Comparison of ENCODE assay signal across 11 cellular contexts in genomic region chr19:35856001-35856400, GRCh38. TPM values are rescaled to one million over a fixed set of nuclear protein-coding genes. Genes with fewer than 3 reads are reported as not detected.
DNase-seq lines count a peak whose midpoint lies in the region; TF ChIP-seq lines count a peak whose summit lies in the region.
"Had no signal": no experiment of that assay in that cellular context is flagged by ENCODE, and none has a peak within 500 bp of the region (broad histone marks: within the 10 kb centered on the region; RNA-seq: fewer than 3 reads in every experiment).

No MANE protein-coding gene starts in this region.

- H3K4me3 ChIP-seq in endodermal cell (ENCODE audit: low read length) (peak overlapping the region; percentile 75), parathyroid adenoma (ENCODE audit: low read depth, low read length) (no peak overlapping the region)

- no peaks in the 10 kb centered on the region for H3K79me2 ChIP-seq in parathyroid adenoma

- H3K4me2 ChIP-seq in parathyroid adenoma (ENCODE audit: low read length) = no peak overlapping the region

- peak overlapping the region; percentile 91 for H2AFZ ChIP-seq in parathyroid adenoma

- no peak overlapping the region for H3K27ac Mint-ChIP-seq in T-helper 1 cell treated with Interleukin-12 subunit alpha and Interleukin-12 subunit beta and Interleukin-4 antibody, amounts not matched to agents 30 μg/mL and 1 μg/mL, for 36 hours
- H3K27ac Mint-ChIP-seq in endodermal cell = no peak overlapping the region
- H3K27ac Mint-ChIP-seq in activated CD4-positive, alpha-beta memory T cell treated with anti-CD3 and anti-CD28 coated beads for 36 hours = no peak overlapping the region

- H3K27me3 Mint-ChIP-seq in T-helper 1 cell treated with Interleukin-12 subunit alpha and Interleukin-12 subunit beta and Interleukin-4 antibody, amounts not matched to agents 30 μg/mL and 1 μg/mL, for 36 hours (ENCODE audit: low read depth) = peaks cover 68% of the 10 kb centered on the region
- H3K27me3 Mint-ChIP-seq in endodermal cell (ENCODE audit: insufficient read depth) = peaks cover 79% of the 10 kb centered on the region
- peaks cover 54% of the 10 kb centered on the region for H3K27me3 Mint-ChIP-seq in activated CD4-positive, alpha-beta memory T cell treated with anti-CD3 and anti-CD28 coated beads for 36 hours

- H3K9me3 ChIP-seq in endodermal cell (ENCODE audit: control insufficient read depth, low read length) (no peaks in the 10 kb centered on the region), parathyroid adenoma (ENCODE audit: control insufficient read depth, low read length) (no peaks in the 10 kb centered on the region)

- H3K36me3 ChIP-seq in endodermal cell (ENCODE audit: control insufficient read depth, insufficient read depth, low read length) = no peaks in the 10 kb centered on the region
- no peaks in the 10 kb centered on the region for H3K36me3 ChIP-seq in parathyroid adenoma (ENCODE audit: control insufficient read depth, insufficient read depth, low read length)

- no peak overlapping the region for H3K9ac ChIP-seq in endodermal cell (ENCODE audit: extremely low read depth, low read length, poor library complexity, severe bottlenecking)
- H3K9ac ChIP-seq in parathyroid adenoma = peak overlapping the region; percentile 31

- TF ChIP-seq CTCF in endodermal cell (conservative IDR thresholded peaks at IDR 0.05) (no peak), parathyroid adenoma (IDR thresholded peaks at IDR 0.05) (no peak)

- POLR2A ChIA-PET in activated CD4-positive, alpha-beta memory T cell treated with anti-CD3 and anti-CD28 coated beads for 36 hours (lab: Charles Lee) = interaction anchor here (1.3 kb wide), 1 partner anchor 108 kb away, joined by 3 read pairs; the partner anchor contains the start of gene LIN37

- DNase-seq in T-helper 1 cell (no peak), NCI-H2171 treated with DMSO at 0.1 percent for 48 hours (lab: John Stamatoyannopoulos, UW) (peak; percentile 61), endodermal cell (peak; percentile 70), GM19240 (ENCODE audit: insufficient read length, low spot score) (no peak)
- no peak for DNase-seq in effector CD4-positive, alpha-beta T cell
- no peak for DNase-seq in activated CD4-positive, alpha-beta memory T cell treated with anti-CD3 and anti-CD28 coated beads for 36 hours
- DNase-seq: effector memory CD8-positive, alpha-beta T cell; NCI-H2081; SW 1271 had no signal

- CTCF ChIA-PET in activated CD4-positive, alpha-beta memory T cell treated with anti-CD3 and anti-CD28 coated beads for 36 hours (lab: Charles Lee) = no interaction called here

- WGBS in endodermal cell (ENCODE audit: insufficient coverage in 1 of 2, insufficient read length in 1 of 2), 2 experiments = 5% methylated on average over 23 of the region's 23 CpGs; no CpG with 5 or more reads in 1 of the 2 experiments

- peaks cover 84% of the 10 kb centered on the region for H3K27me3 ChIP-seq in endodermal cell (ENCODE audit: control insufficient read depth, insufficient read depth, low read length, poor library complexity, severe bottlenecking)
- H3K27me3 ChIP-seq in parathyroid adenoma (ENCODE audit: control insufficient read depth, insufficient read depth, low read length) = no peaks in the 10 kb centered on the region

- H3K27ac ChIP-seq in endodermal cell (ENCODE audit: low read depth, low read length) = peak overlapping the region; percentile 97
- H3K27ac ChIP-seq in parathyroid adenoma = peak overlapping the region; percentile 29

- H3K4me1 Mint-ChIP-seq in T-helper 1 cell treated with Interleukin-12 subunit alpha and Interleukin-12 subunit beta and Interleukin-4 antibody, amounts not matched to agents 30 μg/mL and 1 μg/mL, for 36 hours (ENCODE audit: low read depth) = peaks cover 10% of the 10 kb centered on the region
- peaks cover 5% of the 10 kb centered on the region for H3K4me1 Mint-ChIP-seq in endodermal cell
- peaks cover 9% of the 10 kb centered on the region for H3K4me1 Mint-ChIP-seq in activated CD4-positive, alpha-beta memory T cell treated with anti-CD3 and anti-CD28 coated beads for 36 hours (ENCODE audit: low read depth)

- H3K9me3 Mint-ChIP-seq in T-helper 1 cell treated with Interleukin-12 subunit alpha and Interleukin-12 subunit beta and Interleukin-4 antibody, amounts not matched to agents 30 μg/mL and 1 μg/mL, for 36 hours = no peaks in the 10 kb centered on the region
- no peaks in the 10 kb centered on the region for H3K9me3 Mint-ChIP-seq in endodermal cell
- no peaks in the 10 kb centered on the region for H3K9me3 Mint-ChIP-seq in activated CD4-positive, alpha-beta memory T cell treated with anti-CD3 and anti-CD28 coated beads for 36 hours
- H3K9me3 Mint-ChIP-seq: effector memory CD8-positive, alpha-beta T cell had no signal

- intact Hi-C loops in activated CD4-positive, alpha-beta memory T cell treated with anti-CD3 and anti-CD28 coated beads for 36 hours (cut with micrococcal nuclease) = no loop called here

- H3K4me1 ChIP-seq in endodermal cell (ENCODE audit: control insufficient read depth, insufficient read depth, low read length) (peaks cover 6% of the 10 kb centered on the region), parathyroid adenoma (peaks cover 29% of the 10 kb centered on the region)

- no peaks in the 10 kb centered on the region for H3K36me3 Mint-ChIP-seq in T-helper 1 cell treated with Interleukin-12 subunit alpha and Interleukin-12 subunit beta and Interleukin-4 antibody, amounts not matched to agents 30 μg/mL and 1 μg/mL, for 36 hours (ENCODE audit: low read depth)
- H3K36me3 Mint-ChIP-seq in endodermal cell (ENCODE audit: low read depth) = no peaks in the 10 kb centered on the region
- H3K36me3 Mint-ChIP-seq in activated CD4-positive, alpha-beta memory T cell treated with anti-CD3 and anti-CD28 coated beads for 36 hours = no peaks in the 10 kb centered on the region

- peak overlapping the region; percentile 41 for H3K4me3 Mint-ChIP-seq in T-helper 1 cell treated with Interleukin-12 subunit alpha and Interleukin-12 subunit beta and Interleukin-4 antibody, amounts not matched to agents 30 μg/mL and 1 μg/mL, for 36 hours
- H3K4me3 Mint-ChIP-seq in endodermal cell = peak overlapping the region; percentile 55
- H3K4me3 Mint-ChIP-seq in activated CD4-positive, alpha-beta memory T cell treated with anti-CD3 and anti-CD28 coated beads for 36 hours = no peak overlapping the region

RNA-seq across cellular contexts. Expression of gene KIRREL2, which starts 0.7 kb away (rescaled TPM):
- 1 to 10 TPM; 1.4 to 2.3 TPM for total RNA-seq in endodermal cell
- 26.4 TPM for polyA plus RNA-seq in endodermal cell (2013, experiment 1 of 2)
- polyA plus RNA-seq in endodermal cell (2013, experiment 2 of 2) = 19.8 TPM
- total RNA-seq in activated CD4-positive, alpha-beta memory T cell treated with anti-CD3 and anti-CD28 coated beads for 36 hours = under 1 TPM; 0.78 to 0.92 TPM

RNA-seq across cellular contexts. Expression of gene NPHS1, which starts 3.7 kb away (rescaled TPM):
- total RNA-seq in endodermal cell = under 1 TPM; 0.24 to 0.80 TPM
- 0.96 TPM for polyA plus RNA-seq in endodermal cell (2013, experiment 1 of 2)
- 0.79 TPM for polyA plus RNA-seq in endodermal cell (2013, experiment 2 of 2)
- total RNA-seq in activated CD4-positive, alpha-beta memory T cell treated with anti-CD3 and anti-CD28 coated beads for 36 hours = not detected

RNA-seq across cellular contexts. Expression of gene APLP1, which starts 12.4 kb away (rescaled TPM):
- total RNA-seq in endodermal cell = 10 to 100 TPM in 1 of 2 donors, 1 to 10 TPM in 1; 4.1 to 10.6 TPM
- 395 TPM for polyA plus RNA-seq in endodermal cell (2013, experiment 1 of 2)
- polyA plus RNA-seq in endodermal cell (2013, experiment 2 of 2) = 360 TPM
- total RNA-seq in activated CD4-positive, alpha-beta memory T cell treated with anti-CD3 and anti-CD28 coated beads for 36 hours = 1 to 10 TPM; 1.2 to 2.6 TPM

RNA-seq across cellular contexts. Expression of gene PRODH2, which starts 43.4 kb away (rescaled TPM):
- 1 to 10 TPM; 1.0 to 1.5 TPM for total RNA-seq in endodermal cell
- polyA plus RNA-seq in endodermal cell (2013, experiment 1 of 2) = 0.50 TPM
- polyA plus RNA-seq in endodermal cell (2013, experiment 2 of 2) = not detected
- not detected for total RNA-seq in activated CD4-positive, alpha-beta memory T cell treated with anti-CD3 and anti-CD28 coated beads for 36 hours

RNA-seq across cellular contexts. Expression of gene NFKBID, which starts 44.3 kb away (rescaled TPM):
- total RNA-seq in endodermal cell = 10 to 100 TPM; 20.8 to 24.4 TPM
- polyA plus RNA-seq in endodermal cell (2013, experiment 1 of 2) = 7.1 TPM
- polyA plus RNA-seq in endodermal cell (2013, experiment 2 of 2) = 5.4 TPM
- 10 to 100 TPM; 66.7 to 70.9 TPM for total RNA-seq in activated CD4-positive, alpha-beta memory T cell treated with anti-CD3 and anti-CD28 coated beads for 36 hours

Comparison
In these comparisons a context has a peak if more than half of its experiments do, and no peak if none do; other contexts are left out.
1. DNase-seq: peak in NCI-H2171 treated with DMSO at 0.1 percent for 48 hours (single experiment) and endodermal cell (single experiment); none in T-helper 1 cell (0 of 5), GM19240 (single experiment), effector CD4-positive, alpha-beta T cell (single experiment) and activated CD4-positive, alpha-beta memory T cell treated with anti-CD3 and anti-CD28 coated beads for 36 hours (single experiment).